Comparison of ENCODE assay signal across 19 cellular contexts in the genomic region with DNA sequence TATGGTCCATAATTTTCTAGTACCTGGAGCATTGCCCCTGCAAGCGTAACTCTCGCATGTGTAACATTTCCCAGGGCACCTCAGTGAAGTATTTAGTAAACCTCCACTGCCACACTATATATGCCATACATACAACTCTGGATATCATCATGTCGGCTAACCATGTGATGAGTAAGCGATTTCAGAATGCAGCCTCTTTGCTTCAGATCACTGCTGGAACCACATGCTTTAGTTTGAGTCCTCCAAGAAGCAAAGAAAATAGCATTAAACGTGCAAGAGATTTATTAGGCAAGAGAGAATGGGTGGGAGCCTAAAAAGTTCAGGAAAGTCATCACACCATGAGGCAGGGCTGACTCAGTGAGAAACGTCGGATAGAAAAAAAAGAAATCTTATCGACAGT.
"Had no signal": no experiment of that assay in that cellular context is flagged by ENCODE, and none has a peak within 500 bp of the region (broad histone marks: within the 10 kb centered on the region; RNA-seq: fewer than 3 reads in every experiment).

No MANE protein-coding gene starts in this region.

- DNase-seq: colonic mucosa; effector CD8-positive, alpha-beta T cell; endodermal cell; kidney; midbrain; naive thymus-derived CD8-positive, alpha-beta T cell; nephron progenitor cell; nucleus accumbens; sigmoid colon; spleen; stimulated activated CD4-positive, alpha-beta T cell treated with anti-CD3 and anti-CD28 coated beads, Interleukin-4, amount 100 ng/mL, for 4 hours; stimulated activated naive CD8-positive, alpha-beta T cell treated with anti-CD3 and anti-CD28 coated beads, Interleukin-15, Interleukin-2, amounts not matched to agents 100 U/mL and 50 U/mL, for 24 hours; substantia nigra; testis; tibial artery had no signal

- H3K27ac ChIP-seq: colonic mucosa, epithelial cell of prostate, prostate gland, right atrium auricular region, sigmoid colon, spleen, testis, tibial artery had no signal

- H3K36me3 ChIP-seq: colonic mucosa, prostate gland, right atrium auricular region, sigmoid colon, spleen, tibial artery had no signal

- H3K9me3 ChIP-seq: colonic mucosa, prostate gland, right atrium auricular region, sigmoid colon, testis, tibial artery had no signal

- H3K4me3 ChIP-seq: colonic mucosa, lung, prostate gland, right atrium auricular region, sigmoid colon, spleen, testis, tibial artery had no signal

- H3K27me3 ChIP-seq: colonic mucosa, right atrium auricular region, sigmoid colon, spleen, testis, tibial artery had no signal

- H3K4me1 ChIP-seq: colonic mucosa, prostate gland, right atrium auricular region, spleen, tibial artery had no signal
